In the genomic region with DNA sequence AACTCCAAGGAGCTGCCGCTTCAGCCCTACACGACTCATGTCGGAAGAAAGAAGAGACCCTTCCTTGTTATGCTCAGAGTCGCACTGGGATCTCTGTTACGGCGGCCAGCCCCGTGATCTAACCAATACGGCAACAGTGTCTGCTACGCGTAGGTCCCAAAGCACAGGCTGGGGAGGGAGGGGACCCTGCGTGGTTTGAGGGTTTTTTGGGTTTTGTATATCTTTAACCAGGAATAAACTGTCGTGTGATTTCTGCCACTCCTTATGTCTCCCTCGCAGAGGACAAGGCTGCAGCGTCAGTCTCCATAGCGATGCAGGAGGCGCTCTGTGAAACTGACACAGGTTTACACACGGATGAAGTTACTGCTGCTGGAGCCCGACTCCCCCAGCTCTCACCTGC, we compare ENCODE assay signal across 29 cellular contexts. TPM values are rescaled to one million over a fixed set of nuclear protein-coding genes. Genes with fewer than 3 reads are reported as not detected.
DNase-seq lines count a peak whose midpoint lies in the region; ATAC-seq and TF ChIP-seq lines count a peak whose summit lies in the region.
"Had no signal": no experiment of that assay in that cellular context is flagged by ENCODE, and none has a peak within 500 bp of the region (broad histone marks: within the 10 kb centered on the region; RNA-seq: fewer than 3 reads in every experiment).

No MANE protein-coding gene starts in this region.

- no peaks in the 10 kb centered on the region for H3K4me1 ChIP-seq in RWPE2 (ENCODE audit: insufficient read depth, poor library complexity, severe bottlenecking)
- H3K4me1 ChIP-seq: heart left ventricle had no signal

- H3K27ac Mint-ChIP-seq in immature natural killer cell = no peak overlapping the region
- H3K27ac Mint-ChIP-seq: activated CD8-positive, alpha-beta memory T cell treated with anti-CD3 and anti-CD28 coated beads, Interleukin-2, amount 10 ng/mL, durations not matched to agents 7 days and 5 days; activated naive CD8-positive, alpha-beta T cell; activated T-helper 1 cell treated with anti-CD3 and anti-CD28 coated beads, Interleukin-12 subunit alpha, Interleukin-12 subunit beta, Interleukin-2, Interleukin-4 antibody, amounts not matched to agents 30 ng/mL and 10 ng/mL and 1 ng/mL, durations not matched to agents 14 hours and 24 hours and 36 hours; GM23338 had no signal

- no peak for TF ChIP-seq CTCF in RWPE2 (IDR thresholded peaks at IDR 0.05; ENCODE audit: poor library complexity, severe bottlenecking)

- no peak overlapping the region for H3K27ac ChIP-seq in RWPE2 (ENCODE audit: poor library complexity, severe bottlenecking)
- H3K27ac ChIP-seq: BLaER1, heart left ventricle, WERI-Rb-1 had no signal

- ATAC-seq in RWPE2 (ENCODE audit: low read depth) = no peak
- ATAC-seq in sciatic nerve = no peak
- ATAC-seq in HG02759 (IDR thresholded peaks at IDR 0.05; ENCODE audit: unreplicated experiment) = no peak
- ATAC-seq: activated CD8-positive, alpha-beta memory T cell treated with anti-CD3 and anti-CD28 coated beads, Interleukin-2, amount 10 ng/mL, durations not matched to agents 7 days and 5 days; GM23338; heart left ventricle; left cardiac atrium; naive thymus-derived CD8-positive, alpha-beta T cell had no signal

- peak; percentile 67 for DNase-seq in NCI-H748 (lab: John Stamatoyannopoulos, UW; ENCODE audit: unreplicated experiment)
- no peak for DNase-seq in NCI-H748 treated with DMSO at 0.1 percent for 48 hours (lab: John Stamatoyannopoulos, UW)
- peak; percentile 28 for DNase-seq in RWPE2 (ENCODE audit: low spot score)
- DNase-seq in left kidney (ENCODE audit: low read depth, low spot score) = peak; percentile 66
- peak; percentile 45 for DNase-seq in sciatic nerve (ENCODE audit: low spot score)
- no peak for DNase-seq in AG20443 (ENCODE audit: low spot score)
- no peak for DNase-seq in immature natural killer cell
- DNase-seq: ACHN; activated CD4-positive, alpha-beta T cell treated with anti-CD3 and anti-CD28 coated beads, Interleukin-2, amount 50 U/mL, for 1 hour; activated CD8-positive, alpha-beta memory T cell treated with anti-CD3 and anti-CD28 coated beads, Interleukin-2, amount 10 ng/mL, durations not matched to agents 7 days and 5 days; COR-L47; DND-41; KBM-7; MM.1S; NCI-H1436; OCI-M1; Right ventricle myocardium superior; substantia nigra; WERI-Rb-1 had no signal

- no peaks in the 10 kb centered on the region for H3K9me3 Mint-ChIP-seq in immature natural killer cell
- H3K9me3 Mint-ChIP-seq: activated T-helper 1 cell treated with anti-CD3 and anti-CD28 coated beads, Interleukin-12 subunit alpha, Interleukin-12 subunit beta, Interleukin-2, Interleukin-4 antibody, amounts not matched to agents 30 ng/mL and 10 ng/mL and 1 ng/mL, durations not matched to agents 14 hours and 24 hours and 36 hours; central memory CD8-positive, alpha-beta T cell had no signal

- no peaks in the 10 kb centered on the region for H3K9me3 ChIP-seq in RWPE2 (ENCODE audit: severe bottlenecking)

- no peaks in the 10 kb centered on the region for H3K27me3 ChIP-seq in RWPE2 (ENCODE audit: insufficient read depth, poor library complexity, severe bottlenecking)
- H3K27me3 ChIP-seq: BLaER1 had no signal

- no peaks in the 10 kb centered on the region for H3K4me1 Mint-ChIP-seq in immature natural killer cell
- H3K4me1 Mint-ChIP-seq: activated CD8-positive, alpha-beta memory T cell treated with anti-CD3 and anti-CD28 coated beads, Interleukin-2, amount 10 ng/mL, durations not matched to agents 7 days and 5 days; central memory CD8-positive, alpha-beta T cell; naive thymus-derived CD8-positive, alpha-beta T cell had no signal

- intact Hi-C loops in sciatic nerve (cut with DNase I) = no loop called here

- no peak overlapping the region for H3K4me3 ChIP-seq in RWPE2 (ENCODE audit: severe bottlenecking)
- H3K4me3 ChIP-seq: BLaER1, GM23338, heart left ventricle had no signal

- no peaks in the 10 kb centered on the region for H3K36me3 Mint-ChIP-seq in immature natural killer cell
- H3K36me3 Mint-ChIP-seq: activated CD8-positive, alpha-beta memory T cell treated with anti-CD3 and anti-CD28 coated beads, Interleukin-2, amount 10 ng/mL, durations not matched to agents 7 days and 5 days; activated naive CD8-positive, alpha-beta T cell had no signal

- peaks cover 1 to 9% (median 6%) of the 10 kb centered on the region in 3 donors for H3K27me3 Mint-ChIP-seq in immature natural killer cell (ENCODE audit: low read depth in 3 of 3)

- H3K36me3 ChIP-seq in RWPE2 (ENCODE audit: low read depth) = no peaks in the 10 kb centered on the region
- H3K36me3 ChIP-seq: BLaER1, heart left ventricle, WERI-Rb-1 had no signal

- no peak overlapping the region for H3K4me3 Mint-ChIP-seq in immature natural killer cell
- H3K4me3 Mint-ChIP-seq: activated CD8-positive, alpha-beta memory T cell treated with anti-CD3 and anti-CD28 coated beads, Interleukin-2, amount 10 ng/mL, durations not matched to agents 7 days and 5 days; activated naive CD8-positive, alpha-beta T cell; activated T-helper 1 cell treated with anti-CD3 and anti-CD28 coated beads, Interleukin-12 subunit alpha, Interleukin-12 subunit beta, Interleukin-2, Interleukin-4 antibody, amounts not matched to agents 30 ng/mL and 10 ng/mL and 1 ng/mL, durations not matched to agents 14 hours and 24 hours and 36 hours; central memory CD8-positive, alpha-beta T cell; GM23338; naive thymus-derived CD8-positive, alpha-beta T cell had no signal

RNA-seq across cellular contexts. Expression of gene DIO3, which starts 60.0 kb away (rescaled TPM):
- total RNA-seq in sciatic nerve = 1.6 TPM
- polyA plus RNA-seq in immature natural killer cell = not detected
- total RNA-seq: activated CD8-positive, alpha-beta memory T cell treated with anti-CD3 and anti-CD28 coated beads, Interleukin-2, amount 10 ng/mL, durations not matched to agents 7 days and 5 days; activated T-helper 1 cell treated with anti-CD3 and anti-CD28 coated beads, Interleukin-12 subunit alpha, Interleukin-12 subunit beta, Interleukin-2, Interleukin-4 antibody, amounts not matched to agents 30 ng/mL and 10 ng/mL and 1 ng/mL, durations not matched to agents 14 hours and 24 hours and 36 hours; HT1080; naive thymus-derived CD8-positive, alpha-beta T cell had no signal
- polyA plus RNA-seq: naive thymus-derived CD8-positive, alpha-beta T cell had no signal

Comparison
In these comparisons a context has a peak if more than half of its experiments do, and no peak if none do; other contexts are left out.
1. DNase-seq: peak in NCI-H748 (single experiment), RWPE2 (single experiment), left kidney (single experiment) and sciatic nerve (single experiment); none in NCI-H748 treated with DMSO at 0.1 percent for 48 hours (single experiment), AG20443 (single experiment) and immature natural killer cell (0 of 3).